9 cellular contexts compared by ENCODE assay signal in genomic region chrX:38854305-38854704, GRCh38. TPM values are rescaled to one million over a fixed set of nuclear protein-coding genes. Genes with fewer than 3 reads are reported as not detected.
"Had no signal": no experiment of that assay in that cellular context is flagged by ENCODE, and none has a peak within 500 bp of the region (broad histone marks: within the 10 kb centered on the region; RNA-seq: fewer than 3 reads in every experiment).

No MANE protein-coding gene starts in this region.

- H3K9me3 ChIP-seq: HAP-1 had no signal

- H3K4me3 ChIP-seq: GM23248, HAP-1 had no signal

- H3K36me3 ChIP-seq: HAP-1 had no signal

- H3K27ac ChIP-seq: GM23248 had no signal

- DNase-seq: GM23248, GOT3, H7, HFFc6, KBM-7 had no signal

- H3K9ac ChIP-seq: GM23248 had no signal

- ATAC-seq: HCT116, HepG2 had no signal

RNA-seq across cellular contexts. Expression of gene MID1IP1, which starts 53.0 kb away (rescaled TPM):
- total RNA-seq: HT1080 had no signal
